8 cellular contexts compared by ENCODE assay signal in genomic region chr6:108587258-108588059, GRCh38. TPM values are rescaled to one million over a fixed set of nuclear protein-coding genes. Genes with fewer than 3 reads are reported as not detected.
A peak's percentile ranks its signal among the peaks of the same experiment; 100 is the strongest.
DNase-seq lines count a peak whose midpoint lies in the region; ATAC-seq and TF ChIP-seq lines count a peak whose summit lies in the region.

No MANE protein-coding gene starts in this region.

- no peak for DNase-seq in activated CD8-positive, alpha-beta T cell treated with anti-CD3 and anti-CD28 coated beads for 36 hours
- no peak for DNase-seq in activated CD8-positive, alpha-beta T cell treated with anti-CD3 and anti-CD28 coated beads, Interleukin-2, amount 10 ng/mL, durations not matched to agents 7 days and 5 days
- DNase-seq in midbrain (lab: John Stamatoyannopoulos, UW) (peak; percentile 72), NCI-H2029 (lab: John Stamatoyannopoulos, UW) (no peak)

- no peak for TF ChIP-seq CTCF in activated CD8-positive, alpha-beta T cell treated with anti-CD3 and anti-CD28 coated beads for 36 hours (IDR thresholded peaks at IDR 0.05)

- CTCF ChIA-PET in activated CD8-positive, alpha-beta T cell treated with anti-CD3 and anti-CD28 coated beads for 36 hours (lab: Charles Lee) = interaction anchor here (0.9 to 1.1 kb wide), 2 partner anchors 11 to 79 kb away, joined by 3 read pairs; no protein-coding TSS in a partner anchor
- CTCF ChIA-PET in activated CD8-positive, alpha-beta T cell treated with anti-CD3 and anti-CD28 coated beads, Interleukin-2, amount 10 ng/mL, durations not matched to agents 7 days and 5 days (lab: Charles Lee) = interaction anchor here (1.1 to 1.3 kb wide), 2 partner anchors 32 to 486 kb away, joined by 4 read pairs; no protein-coding TSS in a partner anchor

- no peaks in the 10 kb centered on the region for H3K27me3 ChIP-seq in ectodermal cell (ENCODE audit: control insufficient read depth, insufficient read depth, low read length, poor library complexity, severe bottlenecking)

- H3K4me3 ChIP-seq in ectodermal cell (ENCODE audit: insufficient read depth, low read depth, low read length) (no peak overlapping the region), urinary bladder (ENCODE audit: low read depth, low read length) (no peak overlapping the region)

- no peak overlapping the region for H3K4me3 Mint-ChIP-seq in activated CD8-positive, alpha-beta T cell treated with anti-CD3 and anti-CD28 coated beads for 36 hours
- H3K4me3 Mint-ChIP-seq in activated CD8-positive, alpha-beta T cell treated with anti-CD3 and anti-CD28 coated beads, Interleukin-2, amount 10 ng/mL, durations not matched to agents 7 days and 5 days = no peak overlapping the region

- no peaks in the 10 kb centered on the region for H3K9me3 ChIP-seq in ectodermal cell (ENCODE audit: control insufficient read depth, low read length)

- peaks cover 29% of the 10 kb centered on the region for H3K4me1 ChIP-seq in ectodermal cell (ENCODE audit: control insufficient read depth, insufficient read depth, low read length)
- peaks cover 8% of the 10 kb centered on the region for H3K4me1 ChIP-seq in urinary bladder (ENCODE audit: insufficient read depth)

- WGBS in ectodermal cell, 2 experiments = 78% methylated on average over 9 of the region's 9 CpGs
- 44% methylated on average over 9 of the region's 9 CpGs for WGBS in urinary bladder

- intact Hi-C loops in activated CD8-positive, alpha-beta T cell treated with anti-CD3 and anti-CD28 coated beads for 36 hours (cut with micrococcal nuclease) = no loop called here

- ATAC-seq in activated CD8-positive, alpha-beta T cell treated with anti-CD3 and anti-CD28 coated beads for 36 hours = no peak
- no peak for ATAC-seq in activated CD8-positive, alpha-beta T cell treated with anti-CD3 and anti-CD28 coated beads, Interleukin-2, amount 10 ng/mL, durations not matched to agents 7 days and 5 days
- ATAC-seq in HG02973 (IDR thresholded peaks at IDR 0.05; ENCODE audit: unreplicated experiment) = no peak
- ATAC-seq in HG03460 (IDR thresholded peaks at IDR 0.05; ENCODE audit: unreplicated experiment) = no peak

- H3K27ac ChIP-seq in ectodermal cell (ENCODE audit: insufficient read depth, low read depth, low read length, poor library complexity, severe bottlenecking) (peak overlapping the region; percentile 62), urinary bladder (ENCODE audit: low read depth) (peak overlapping the region; percentile 38)

- H3K36me3 ChIP-seq in ectodermal cell (ENCODE audit: control insufficient read depth, insufficient read depth, low read length) (no peaks in the 10 kb centered on the region), urinary bladder (ENCODE audit: insufficient read depth) (no peaks in the 10 kb centered on the region)

- POLR2A ChIA-PET in activated CD8-positive, alpha-beta T cell treated with anti-CD3 and anti-CD28 coated beads for 36 hours (lab: Charles Lee) = no interaction called here
- POLR2A ChIA-PET in activated CD8-positive, alpha-beta T cell treated with anti-CD3 and anti-CD28 coated beads, Interleukin-2, amount 10 ng/mL, durations not matched to agents 7 days and 5 days (lab: Charles Lee) = no interaction called here

- no peaks in the 10 kb centered on the region for H3K36me3 Mint-ChIP-seq in activated CD8-positive, alpha-beta T cell treated with anti-CD3 and anti-CD28 coated beads for 36 hours (ENCODE audit: low read depth)
- no peaks in the 10 kb centered on the region for H3K36me3 Mint-ChIP-seq in activated CD8-positive, alpha-beta T cell treated with anti-CD3 and anti-CD28 coated beads, Interleukin-2, amount 10 ng/mL, durations not matched to agents 7 days and 5 days (ENCODE audit: low read depth)

- H3K4me1 Mint-ChIP-seq in activated CD8-positive, alpha-beta T cell treated with anti-CD3 and anti-CD28 coated beads for 36 hours (ENCODE audit: low read depth) = peaks cover 61% of the 10 kb centered on the region
- peaks cover 29% of the 10 kb centered on the region for H3K4me1 Mint-ChIP-seq in activated CD8-positive, alpha-beta T cell treated with anti-CD3 and anti-CD28 coated beads, Interleukin-2, amount 10 ng/mL, durations not matched to agents 7 days and 5 days (ENCODE audit: low read depth)

- no peaks in the 10 kb centered on the region for H3K27me3 Mint-ChIP-seq in activated CD8-positive, alpha-beta T cell treated with anti-CD3 and anti-CD28 coated beads for 36 hours
- no peaks in the 10 kb centered on the region for H3K27me3 Mint-ChIP-seq in activated CD8-positive, alpha-beta T cell treated with anti-CD3 and anti-CD28 coated beads, Interleukin-2, amount 10 ng/mL, durations not matched to agents 7 days and 5 days (ENCODE audit: low read depth)

- H3K9me3 Mint-ChIP-seq in activated CD8-positive, alpha-beta T cell treated with anti-CD3 and anti-CD28 coated beads for 36 hours = no peaks in the 10 kb centered on the region
- H3K9me3 Mint-ChIP-seq in activated CD8-positive, alpha-beta T cell treated with anti-CD3 and anti-CD28 coated beads, Interleukin-2, amount 10 ng/mL, durations not matched to agents 7 days and 5 days (ENCODE audit: insufficient read depth) = no peaks in the 10 kb centered on the region

- H3K27ac Mint-ChIP-seq in activated CD8-positive, alpha-beta T cell treated with anti-CD3 and anti-CD28 coated beads for 36 hours = peak overlapping the region; percentile 12
- H3K27ac Mint-ChIP-seq in activated CD8-positive, alpha-beta T cell treated with anti-CD3 and anti-CD28 coated beads, Interleukin-2, amount 10 ng/mL, durations not matched to agents 7 days and 5 days = no peak overlapping the region

RNA-seq across cellular contexts. Expression of gene FOXO3, which starts 26.7 kb away (rescaled TPM):
- 1 to 10 TPM; 7.5 to 9.0 TPM for total RNA-seq in activated CD8-positive, alpha-beta T cell treated with anti-CD3 and anti-CD28 coated beads for 36 hours
- total RNA-seq in activated CD8-positive, alpha-beta T cell treated with anti-CD3 and anti-CD28 coated beads, Interleukin-2, amount 10 ng/mL, durations not matched to agents 7 days and 5 days = 10 to 100 TPM; 12.2 to 12.3 TPM
- polyA plus RNA-seq in ectodermal cell (2013, experiment 1 of 4) = 15.2 TPM
- polyA plus RNA-seq in ectodermal cell (2013, experiment 2 of 4) = 14.1 TPM
- 13.3 TPM for polyA plus RNA-seq in ectodermal cell (2013, experiment 3 of 4)
- 14.3 TPM for polyA plus RNA-seq in ectodermal cell (2013, experiment 4 of 4)
- total RNA-seq in urinary bladder = 43.7 TPM
- 48.2 TPM for polyA plus RNA-seq in urinary bladder
